ENCODE assay signal across 8 cellular contexts in the genomic region with DNA sequence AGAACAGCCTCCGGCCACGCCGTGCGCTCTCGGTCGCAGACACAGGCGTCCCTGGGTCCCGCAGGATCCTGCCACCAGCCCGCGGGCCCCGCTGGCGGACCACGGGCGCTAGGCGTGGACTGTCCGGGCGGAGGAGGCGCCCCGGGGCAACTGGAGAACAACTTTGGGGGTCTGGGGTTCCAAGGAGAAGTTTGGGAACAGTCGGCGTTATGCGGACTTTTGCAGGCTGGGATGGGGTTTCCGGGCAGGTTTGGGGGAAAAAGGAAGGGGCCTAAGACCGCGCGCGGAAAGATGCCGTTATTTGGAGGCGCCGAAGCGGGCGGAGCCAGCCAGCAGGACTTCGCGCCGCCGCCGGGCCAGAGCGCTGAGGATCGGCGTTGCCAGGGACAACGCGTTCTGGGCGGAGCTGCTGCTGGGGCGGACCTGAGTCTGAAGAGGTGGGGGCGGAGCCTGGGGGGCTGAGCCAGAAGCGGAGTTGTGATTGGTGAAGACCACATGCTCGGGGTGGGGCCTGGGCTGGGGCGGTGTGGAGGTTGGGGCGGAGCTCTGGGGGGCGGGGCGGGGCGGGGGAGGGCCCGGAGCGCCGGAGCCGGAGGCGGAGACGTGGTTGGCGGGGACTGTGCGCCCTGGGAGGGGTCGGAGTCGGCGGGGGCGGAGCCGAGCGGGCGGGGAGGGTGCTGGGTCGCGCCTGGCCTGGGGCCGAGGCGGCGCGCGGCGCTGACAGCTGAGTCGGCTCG. TPM values are rescaled to one million over a fixed set of nuclear protein-coding genes. Genes with fewer than 3 reads are reported as not detected.
A peak's percentile ranks its signal among the peaks of the same experiment; 100 is the strongest.
DNase-seq lines count a peak whose midpoint lies in the region; ATAC-seq and TF ChIP-seq lines count a peak whose summit lies in the region.

Gene CYP46A1, plus strand, starts transcription at position 680 of the 737 bp plus-strand sequence. CDS start 120 bp downstream, outside the sequence.

- intact Hi-C loops in activated naive CD4-positive, alpha-beta T cell treated with anti-CD3 and anti-CD28 coated beads for 36 hours (cut with micrococcal nuclease) = loop anchor here (1.0 to 5.0 kb wide), 9 partner anchors 79 to 510 kb away; partner anchors contain the start of genes CCDC85C, CCNK, EML1 and EVL

- peaks cover 3% of the 10 kb centered on the region for H3K4me1 Mint-ChIP-seq in activated naive CD4-positive, alpha-beta T cell treated with anti-CD3 and anti-CD28 coated beads for 36 hours (ENCODE audit: low read depth)

- H3K9me3 Mint-ChIP-seq in activated naive CD4-positive, alpha-beta T cell treated with anti-CD3 and anti-CD28 coated beads for 36 hours = peaks cover 3% of the 10 kb centered on the region

- H3K27me3 ChIP-seq in SJSA1 (replicated peaks) (no peaks in the 10 kb centered on the region), gastroesophageal sphincter (peaks cover 6% of the 10 kb centered on the region)

- H3K36me3 ChIP-seq in SJSA1 = no peaks in the 10 kb centered on the region
- H3K36me3 ChIP-seq in gastroesophageal sphincter = no peaks in the 10 kb centered on the region

- peak within 1 kb of the TSS; percentile 79 for H3K27ac ChIP-seq in SJSA1
- H3K27ac ChIP-seq in gastroesophageal sphincter = peak within 1 kb of the TSS; percentile 74 to 96 (median 92)

- CTCF ChIA-PET in activated naive CD4-positive, alpha-beta T cell treated with anti-CD3 and anti-CD28 coated beads for 36 hours (lab: Charles Lee) = interaction anchor here (0.9 to 1.8 kb wide), 5 partner anchors 15 to 192 kb away, joined by 3 to 6 read pairs (median 5); partner anchors contain the start of gene EML1

- H3K4me3 Mint-ChIP-seq in activated naive CD4-positive, alpha-beta T cell treated with anti-CD3 and anti-CD28 coated beads for 36 hours = peak within 1 kb of the TSS; percentile 87

- no peak for TF ChIP-seq POLR2A in gastroesophageal sphincter (IDR thresholded peaks at IDR 0.05)

- ATAC-seq in gastroesophageal sphincter = peak; percentile 95

- H3K4me1 ChIP-seq in SJSA1 (replicated peaks) (peaks cover 14% of the 10 kb centered on the region), gastroesophageal sphincter (peaks cover 0 to 24% (median 7%) of the 10 kb centered on the region in 3 donors)

- peak within 1 kb of the TSS; percentile 66 for H3K27ac Mint-ChIP-seq in activated naive CD4-positive, alpha-beta T cell treated with anti-CD3 and anti-CD28 coated beads for 36 hours

- H3K36me3 Mint-ChIP-seq in activated naive CD4-positive, alpha-beta T cell treated with anti-CD3 and anti-CD28 coated beads for 36 hours (ENCODE audit: low read depth) = no peaks in the 10 kb centered on the region

- no peaks in the 10 kb centered on the region for H3K9me3 ChIP-seq in SJSA1 (replicated peaks)
- peaks cover 0 to 8% (median 0%) of the 10 kb centered on the region in 3 donors for H3K9me3 ChIP-seq in gastroesophageal sphincter

- no peak for TF ChIP-seq EP300 in gastroesophageal sphincter (IDR thresholded peaks at IDR 0.05)

- WGBS in gastroesophageal sphincter (ENCODE audit: low coverage in 1 of 2), 2 donors = 0% methylated on average over 3 of the region's 77 CpGs; no CpG with 5 or more reads in 1 of the 2 donors

- H3K27me3 Mint-ChIP-seq in activated naive CD4-positive, alpha-beta T cell treated with anti-CD3 and anti-CD28 coated beads for 36 hours (ENCODE audit: low read depth) = peaks cover 4% of the 10 kb centered on the region

- H3K4me3 ChIP-seq in HFF-Myc (replicated peaks; ENCODE audit: low read depth, low read length) (peak within 1 kb of the TSS; percentile 94), SJSA1 (peak within 1 kb of the TSS; percentile 58), gastroesophageal sphincter (peak within 1 kb of the TSS; percentile 72)

- DNase-seq in GM04503 (ENCODE audit: low read depth) (peak; percentile 84), HFF-Myc (ENCODE audit: extremely low read depth, low read depth) (peak; percentile 97), MV-4-11 (lab: John Stamatoyannopoulos, UW) (peak; percentile 97), SJSA1 (ENCODE audit: low read depth in 1 of 2, low spot score in 2 of 2) (peak; percentile 91 to 100), non-pigmented ciliary epithelial cell (ENCODE audit: low read depth) (peak; percentile 94), superior temporal gyrus (ENCODE audit: extremely low spot score) (peak; percentile 97)
- peak; percentile 100 for DNase-seq in activated naive CD4-positive, alpha-beta T cell treated with anti-CD3 and anti-CD28 coated beads for 36 hours

- TF ChIP-seq CTCF in HFF-Myc (IDR thresholded peaks at IDR 0.05; ENCODE audit: low read depth, low read length, missing control alignments) = no peak
- peak in 1 of 4 experiments; percentile 25 for TF ChIP-seq CTCF in gastroesophageal sphincter (IDR thresholded peaks at IDR 0.05)

RNA-seq across cellular contexts. Expression of gene CYP46A1, which starts in this region (rescaled TPM):
- 0.21 and 0.22 TPM in 2 replicates for total RNA-seq in SJSA1 (2014; rRNA removed; shearing (Covaris generic))
- total RNA-seq in activated naive CD4-positive, alpha-beta T cell treated with anti-CD3 and anti-CD28 coated beads for 36 hours = under 1 TPM; 0.10 to 0.12 TPM
- 1 to 10 TPM in 1 of 4 donors, under 1 TPM in 2, not detected in 1; 0.78 to 1.4 (median 0.94) TPM for total RNA-seq in gastroesophageal sphincter

Comparison
In these comparisons a context has a peak if more than half of its experiments do, and no peak if none do; other contexts are left out.
1. Peak in every context shown above with its lines: DNase-seq, ATAC-seq, H3K4me3 ChIP-seq and H3K27ac ChIP-seq.
2. Peak in DNase-seq, H3K4me3 ChIP-seq and H3K27ac ChIP-seq in SJSA1; RNA of the gene not detected or under 1 TPM.
3. Peak in DNase-seq in activated naive CD4-positive, alpha-beta T cell treated with anti-CD3 and anti-CD28 coated beads for 36 hours; RNA of the gene not detected or under 1 TPM.